18 cellular contexts compared by ENCODE assay signal in the genomic region with DNA sequence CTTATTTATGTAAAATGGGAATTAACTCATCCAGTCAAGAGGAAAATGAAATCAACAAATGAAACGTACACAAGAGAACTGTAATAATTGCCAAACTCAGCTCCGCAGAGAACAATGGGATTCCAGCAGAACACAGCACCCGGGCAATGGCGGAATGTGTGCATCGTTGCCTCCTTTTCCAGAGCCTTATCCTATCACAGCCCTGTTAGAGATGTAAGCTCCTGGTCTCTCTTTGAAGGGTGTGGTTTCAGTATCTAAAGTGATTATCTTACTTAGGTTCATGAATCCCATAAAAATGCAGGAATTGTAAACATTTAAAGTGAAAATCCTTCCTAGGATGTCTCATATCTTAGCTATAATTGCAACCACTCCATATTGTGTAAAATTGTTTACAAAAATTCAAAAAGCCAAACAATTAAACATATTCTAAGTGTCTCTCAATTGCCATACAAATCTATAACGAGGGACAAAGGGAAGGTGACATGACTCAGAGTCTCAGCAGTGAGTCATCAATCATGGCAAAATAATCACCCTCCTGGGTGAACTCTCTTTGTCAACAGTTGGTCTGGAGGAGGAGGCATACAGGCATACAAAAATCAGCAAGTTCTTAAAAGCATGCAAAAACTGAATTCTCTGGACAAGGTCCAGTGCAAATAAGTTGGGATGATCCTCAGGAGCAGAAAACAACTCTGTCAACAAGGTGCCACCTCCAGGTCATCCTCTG. TPM values are rescaled to one million over a fixed set of nuclear protein-coding genes. Genes with fewer than 3 reads are reported as not detected.
A peak's percentile ranks its signal among the peaks of the same experiment; 100 is the strongest.
DNase-seq lines count a peak whose midpoint lies in the region; ATAC-seq, FAIRE-seq and TF ChIP-seq lines count a peak whose summit lies in the region.
"Had no signal": no experiment of that assay in that cellular context is flagged by ENCODE, and none has a peak within 500 bp of the region (broad histone marks: within the 10 kb centered on the region; RNA-seq: fewer than 3 reads in every experiment).

No MANE protein-coding gene starts in this region.

- intact Hi-C loops in heart left ventricle (cut with DNase I) = no loop called here
- intact Hi-C loops in Right ventricle myocardium inferior (cut with DNase I) = no loop called here

- ATAC-seq in heart left ventricle = peak in 3 of 4 donors; percentile 29 to 69 (median 51)
- ATAC-seq in Right ventricle myocardium inferior = no peak
- ATAC-seq in HG02981 (IDR thresholded peaks at IDR 0.05; ENCODE audit: unreplicated experiment) = no peak
- ATAC-seq: body of pancreas had no signal

- 62 to 78% (median 71%) methylated on average over 6 of the region's 6 CpGs for WGBS in heart left ventricle, 4 donors
- WGBS in smooth muscle cell (ENCODE audit: low lambda C conversion rate) = 69% methylated on average over 6 of the region's 6 CpGs

- no peak overlapping the region for H3K4me2 ChIP-seq in smooth muscle cell
- H3K4me2 ChIP-seq: KMS-11, neural progenitor cell had no signal

- no peaks in the 10 kb centered on the region for H3K9me3 ChIP-seq in heart left ventricle
- H3K9me3 ChIP-seq in smooth muscle cell (replicated peaks; ENCODE audit: low read depth) = no peaks in the 10 kb centered on the region
- H3K9me3 ChIP-seq: body of pancreas, stomach had no signal

- H3K27ac ChIP-seq in heart left ventricle (peak overlapping the region in 4 of 12 donors; percentile 0 to 55 (median 24)), smooth muscle cell (ENCODE audit: low read depth) (peak overlapping the region; percentile 17), substantia nigra (ENCODE audit: low read depth, low read length, poor library complexity, severe bottlenecking) (no peak overlapping the region)
- H3K27ac ChIP-seq: body of pancreas, KMS-11, neural progenitor cell, skin epidermis, stomach had no signal

- H3K27me3 ChIP-seq in heart left ventricle (no peaks in the 10 kb centered on the region), smooth muscle cell (ENCODE audit: low read depth) (no peaks in the 10 kb centered on the region)
- H3K27me3 ChIP-seq: body of pancreas, neural progenitor cell, stomach had no signal

- DNase-seq in heart left ventricle = no peak
- DNase-seq in Right ventricle myocardium inferior (ENCODE audit: missing footprints) = no peak
- peak; percentile 50 for DNase-seq in RCC 7860 (ENCODE audit: low spot score)
- peak; percentile 54 for DNase-seq in fibroblast of villous mesenchyme (ENCODE audit: low read depth)
- DNase-seq in smooth muscle cell (lab: John Stamatoyannopoulos, UW; ENCODE audit: unreplicated experiment) = no peak
- no peak for DNase-seq in substantia nigra (lab: John Stamatoyannopoulos, UW)
- no peak for DNase-seq in AML-193 (lab: John Stamatoyannopoulos, UW)
- DNase-seq: body of pancreas; effector CD8-positive, alpha-beta T cell; GOT3; NCI-H2029; stomach had no signal

- peak; percentile 87 for FAIRE-seq in RCC 7860 (lab: Jason Lieb, UNC)
- FAIRE-seq: D721Med had no signal

- H3K4me1 ChIP-seq in heart left ventricle (peaks cover 0 to 45% (median 10%) of the 10 kb centered on the region in 12 donors), smooth muscle cell (ENCODE audit: low read depth) (no peaks in the 10 kb centered on the region)
- H3K4me1 ChIP-seq: body of pancreas, neural progenitor cell, stomach had no signal

- peaks cover 36% of the 10 kb centered on the region for H3K79me2 ChIP-seq in smooth muscle cell (ENCODE audit: low read depth)

- H3K4me3 ChIP-seq in heart left ventricle = no peak overlapping the region
- no peak overlapping the region for H3K4me3 ChIP-seq in fibroblast of villous mesenchyme (ENCODE audit: low read depth, low read length)
- no peak overlapping the region for H3K4me3 ChIP-seq in smooth muscle cell
- H3K4me3 ChIP-seq: body of pancreas, neural progenitor cell, skin epidermis, stomach had no signal

- H3K9ac ChIP-seq in smooth muscle cell (ENCODE audit: low read depth) = no peak overlapping the region
- H3K9ac ChIP-seq: KMS-11, neural progenitor cell had no signal

- H2AFZ ChIP-seq in smooth muscle cell (ENCODE audit: low read depth) = no peak overlapping the region
- H2AFZ ChIP-seq: neural progenitor cell had no signal

- TF ChIP-seq CTCF in heart left ventricle (IDR thresholded peaks at IDR 0.05) = no peak
- no peak for TF ChIP-seq CTCF in fibroblast of villous mesenchyme (IDR thresholded peaks at IDR 0.05; ENCODE audit: insufficient read depth, low read depth, low read length)
- TF ChIP-seq CTCF in smooth muscle cell (IDR thresholded peaks at IDR 0.05; ENCODE audit: borderline replicate concordance, insufficient read depth, poor library complexity, severe bottlenecking) = no peak

- peaks cover 40% of the 10 kb centered on the region for H4K20me1 ChIP-seq in smooth muscle cell (ENCODE audit: low read depth)

- no peaks in the 10 kb centered on the region for H3K36me3 ChIP-seq in heart left ventricle
- no peaks in the 10 kb centered on the region for H3K36me3 ChIP-seq in smooth muscle cell (ENCODE audit: low read depth)
- H3K36me3 ChIP-seq: neural progenitor cell, stomach had no signal

- no peak for TF ChIP-seq POLR2A in heart left ventricle (IDR thresholded peaks at IDR 0.05)

- peaks cover 2% of the 10 kb centered on the region for H3F3A ChIP-seq in smooth muscle cell (ENCODE audit: low read depth)

RNA-seq across cellular contexts. Expression of a gene that starts 22.6 kb away (rescaled TPM):
- total RNA-seq in heart left ventricle (10 to 100 TPM; 22.8 to 71.5 (median 41.3) TPM), Right ventricle myocardium inferior (28.6 TPM), fibroblast of villous mesenchyme (72.5 and 74.7 TPM in 2 replicates), smooth muscle cell (65.1 and 67.0 TPM in 2 replicates)
- polyA plus RNA-seq in heart left ventricle (1 to 10 TPM; 4.6 to 4.7 TPM), smooth muscle cell (21.6 and 34.7 TPM in 2 replicates)
- total RNA-seq: activated CD8-positive, alpha-beta memory T cell treated with anti-CD3 and anti-CD28 coated beads for 36 hours had no signal

Comparison
In these comparisons a context has a peak if more than half of its experiments do, and no peak if none do; other contexts are left out.
1. ATAC-seq: peak in heart left ventricle (3 of 4); none in Right ventricle myocardium inferior (single experiment) and HG02981 (single experiment).
2. DNase-seq: peak in RCC 7860 (single experiment) and fibroblast of villous mesenchyme (single experiment); none in heart left ventricle (0 of 5), Right ventricle myocardium inferior (single experiment), smooth muscle cell (single experiment), substantia nigra (0 of 49) and AML-193 (0 of 2).